ENCODE assay signal across 12 cellular contexts in the genomic region with DNA sequence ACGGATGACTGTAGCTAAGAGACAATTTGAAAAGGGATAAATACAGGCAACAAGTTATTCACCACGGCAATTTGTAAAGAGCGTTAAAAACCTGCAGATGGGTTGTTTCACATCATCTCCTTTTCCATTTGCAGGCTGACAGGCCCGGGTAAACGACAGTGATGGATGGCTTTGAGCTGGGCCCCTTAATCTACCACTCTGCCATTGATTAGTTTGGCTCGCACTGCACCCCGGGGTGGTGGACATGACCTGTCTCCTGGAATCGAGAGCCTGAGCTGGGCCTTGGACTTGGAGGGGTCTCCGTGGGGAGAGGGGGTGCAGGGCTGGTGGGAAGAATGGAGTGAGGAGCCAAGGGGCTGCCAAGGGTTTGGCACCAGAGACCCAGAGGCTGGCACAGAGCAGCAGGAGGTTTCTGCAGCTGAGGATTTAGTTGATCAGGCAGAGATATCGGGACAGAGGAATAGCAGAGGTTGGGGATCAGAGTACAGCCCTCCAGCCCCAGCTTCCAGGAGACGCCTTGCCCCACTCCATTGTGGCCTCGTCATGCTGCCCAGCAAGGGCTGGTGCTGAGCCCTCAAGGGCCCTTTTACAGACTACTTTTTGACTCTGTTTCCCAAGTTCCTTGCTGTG.
"Had no signal": no experiment of that assay in that cellular context is flagged by ENCODE, and none has a peak within 500 bp of the region (broad histone marks: within the 10 kb centered on the region; RNA-seq: fewer than 3 reads in every experiment).

No MANE protein-coding gene starts in this region.

- H3K36me3 ChIP-seq: brain microvascular endothelial cell, esophagus muscularis mucosa, right lobe of liver, suprapubic skin had no signal

- ATAC-seq: natural killer cell, psoas muscle, right lobe of liver had no signal

- H3K4me3 ChIP-seq: coronary artery, esophagus muscularis mucosa, psoas muscle, right lobe of liver, suprapubic skin had no signal

- DNase-seq: activated CD4-positive, alpha-beta T cell treated with anti-CD3 and anti-CD28 coated beads, Interleukin-2, amount 10 ng/mL, durations not matched to agents 7 days and 5 days; activated CD8-positive, alpha-beta memory T cell treated with anti-CD3 and anti-CD28 coated beads, Interleukin-2, amount 50 U/mL, for 48 hours; activated naive CD8-positive, alpha-beta T cell treated with anti-CD3 and anti-CD28 coated beads for 36 hours; amygdala; brain microvascular endothelial cell; mesenchymal stem cell; natural killer cell; psoas muscle; right lobe of liver had no signal

- H3K9me3 ChIP-seq: psoas muscle, right lobe of liver, suprapubic skin had no signal

- H3K4me1 ChIP-seq: esophagus muscularis mucosa, psoas muscle, right lobe of liver, suprapubic skin had no signal

- H3K27me3 ChIP-seq: right lobe of liver had no signal

- H3K27ac ChIP-seq: brain microvascular endothelial cell, coronary artery, esophagus muscularis mucosa, psoas muscle, right lobe of liver, suprapubic skin had no signal
